In the genomic region with DNA sequence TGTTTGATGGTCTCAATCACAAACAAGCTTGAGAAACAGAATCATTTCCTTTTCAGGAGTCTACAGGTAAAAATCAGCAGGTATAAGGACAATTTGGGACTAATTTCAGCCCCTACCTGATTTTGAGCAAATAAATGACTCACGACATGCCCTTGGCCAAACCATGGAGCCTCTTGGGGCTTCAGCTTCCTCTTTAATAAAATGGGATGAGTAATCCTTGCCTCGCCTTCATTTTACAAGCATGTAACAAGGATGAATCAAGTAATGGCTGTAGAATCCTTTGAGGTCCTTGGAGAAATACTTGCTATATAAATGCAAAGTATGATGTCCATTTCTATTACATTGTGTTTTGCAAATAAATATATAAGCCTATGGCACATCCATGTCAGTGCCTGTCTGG, we compare ENCODE assay signal across 31 cellular contexts.
DNase-seq lines count a peak whose midpoint lies in the region; FAIRE-seq and TF ChIP-seq lines count a peak whose summit lies in the region.
"Had no signal": no experiment of that assay in that cellular context is flagged by ENCODE, and none has a peak within 500 bp of the region (broad histone marks: within the 10 kb centered on the region; RNA-seq: fewer than 3 reads in every experiment).

No MANE protein-coding gene starts in this region.

- TF ChIP-seq CTCF in bronchial epithelial cell (IDR thresholded peaks at IDR 0.05; ENCODE audit: insufficient read depth, low read length, severe bottlenecking) (no peak), left ventricle myocardium inferior (IDR thresholded peaks at IDR 0.05; ENCODE audit: borderline replicate concordance) (no peak)

- no peak overlapping the region for H3K27ac ChIP-seq in left ventricle myocardium inferior (replicated peaks)
- H3K27ac ChIP-seq: dorsolateral prefrontal cortex, heart left ventricle, ovary, PC-9, upper lobe of right lung had no signal

- H3K9me3 ChIP-seq in left ventricle myocardium inferior (replicated peaks) = no peaks in the 10 kb centered on the region
- H3K9me3 ChIP-seq: heart left ventricle, ovary, upper lobe of right lung had no signal

- FAIRE-seq in bronchial epithelial cell (lab: Jason Lieb, UNC) = no peak
- FAIRE-seq: GM19239 had no signal

- no peaks in the 10 kb centered on the region for H3K4me1 ChIP-seq in left ventricle myocardium inferior
- H3K4me1 ChIP-seq: heart left ventricle, upper lobe of right lung had no signal

- DNase-seq in GM03348 (ENCODE audit: low spot score) (peak; percentile 29), LHCN-M2 (ENCODE audit: low read depth) (peak; percentile 11), bronchial epithelial cell (ENCODE audit: low read depth) (peak; percentile 87), stromal cell of bone marrow (ENCODE audit: low read depth) (peak; percentile 62), left ventricle myocardium inferior (no peak), middle frontal gyrus (ENCODE audit: extremely low spot score, low spot score) (no peak), H4 (ENCODE audit: low spot score) (no peak)
- DNase-seq: activated CD4-positive, alpha-beta T cell treated with anti-CD3 and anti-CD28 coated beads, Interleukin-2, amount 10 ng/mL, durations not matched to agents 7 days and 5 days; activated gamma-delta T cell treated with Interleukin-2 at 50 U/mL for 16 hours; activated naive CD8-positive, alpha-beta T cell treated with anti-CD3 and anti-CD28 coated beads, Interleukin-2, amount 50 U/mL, for 24 hours; activated T-cell treated with anti-CD3 and anti-CD28 coated beads, Interleukin-2, amount 50 U/mL, for 24 hours; AML-193; CD4-positive, alpha-beta T cell; cerebellar nuclear complex; dorsolateral prefrontal cortex; heart left ventricle; Karpas-422; kidney glomerular epithelial cell; NCI-H1105 treated with DMSO at 0.1 percent for 48 hours; NCI-H1930; NCI-H526; NK-92 treated with Interleukin-12 subunit alpha and Interleukin-12 subunit beta, amount 100 ng/mL, for 24 hours; ovary; retina; SHP77 treated with DMSO at 0.1 percent for 48 hours; stimulated activated CD4-positive, alpha-beta T cell treated with anti-CD3 and anti-CD28 coated beads, Interleukin-2, amount 100 ng/mL, for 24 hours; SW 1271; T1000; upper lobe of right lung had no signal

- intact Hi-C loops in left ventricle myocardium inferior (cut with micrococcal nuclease) = no loop called here

- H3K27me3 ChIP-seq in bronchial epithelial cell (ENCODE audit: control insufficient read depth, insufficient read depth, low read length) (no peaks in the 10 kb centered on the region), left ventricle myocardium inferior (ENCODE audit: low read depth) (peaks cover 64% of the 10 kb centered on the region)
- H3K27me3 ChIP-seq: ovary, upper lobe of right lung had no signal

- H3K36me3 ChIP-seq in bronchial epithelial cell (ENCODE audit: control insufficient read depth, insufficient read depth, low read length) (no peaks in the 10 kb centered on the region), left ventricle myocardium inferior (no peaks in the 10 kb centered on the region)
- H3K36me3 ChIP-seq: heart left ventricle, ovary, upper lobe of right lung had no signal

- no peak overlapping the region for H3K4me3 ChIP-seq in bronchial epithelial cell (ENCODE audit: low read depth, low read length)
- H3K4me3 ChIP-seq in left ventricle myocardium inferior = no peak overlapping the region
- H3K4me3 ChIP-seq: dorsolateral prefrontal cortex, heart left ventricle, ovary, PC-9, upper lobe of right lung had no signal

Comparison
In these comparisons a context has a peak if more than half of its experiments do, and no peak if none do; other contexts are left out.
1. DNase-seq: peak in GM03348 (single experiment), LHCN-M2 (single experiment), bronchial epithelial cell (single experiment) and stromal cell of bone marrow (single experiment); none in left ventricle myocardium inferior (single experiment), middle frontal gyrus (single experiment) and H4 (single experiment).